In the genomic region with DNA sequence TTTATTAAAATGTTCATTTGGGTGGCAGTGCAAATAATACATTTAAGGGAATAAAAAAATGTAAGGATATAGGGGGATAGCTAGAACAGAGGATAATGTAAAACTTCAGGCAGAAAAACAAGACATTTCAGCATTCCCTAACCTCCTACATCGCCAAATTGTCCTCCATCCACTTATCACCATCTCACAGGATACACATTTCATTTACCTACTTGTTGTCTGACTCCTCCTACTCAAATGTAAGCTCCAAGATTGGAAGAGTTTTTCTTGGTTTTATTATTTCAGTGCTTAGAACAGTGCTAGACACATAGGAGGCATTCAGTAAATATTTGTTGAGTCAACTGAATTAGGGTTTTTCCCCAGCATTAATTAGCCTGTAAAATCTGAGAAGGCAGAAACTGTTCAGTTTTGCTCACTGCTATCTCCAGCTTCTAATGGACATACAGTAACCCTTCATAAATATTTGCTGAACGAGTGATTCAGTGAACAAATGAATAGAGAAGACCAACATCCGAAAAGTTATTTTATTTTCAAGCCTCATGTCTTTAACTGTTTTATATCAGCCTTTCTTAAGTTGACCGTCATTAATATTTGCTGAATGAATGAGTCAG, we compare ENCODE assay signal across 9 cellular contexts. TPM values are rescaled to one million over a fixed set of nuclear protein-coding genes. Genes with fewer than 3 reads are reported as not detected.
DNase-seq lines count a peak whose midpoint lies in the region; ATAC-seq and TF ChIP-seq lines count a peak whose summit lies in the region.
"Had no signal": no experiment of that assay in that cellular context is flagged by ENCODE, and none has a peak within 500 bp of the region (broad histone marks: within the 10 kb centered on the region; RNA-seq: fewer than 3 reads in every experiment).

No MANE protein-coding gene starts in this region.

- H3K36me3 ChIP-seq in OCI-LY1 (ENCODE audit: insufficient read depth, low read length): peaks cover 19% of the 10 kb centered on the region
- H3K36me3 ChIP-seq in spleen: peaks cover 0 to 17% (median 5%) of the 10 kb centered on the region in 6 donors

- TF ChIP-seq POLR2A in spleen (IDR thresholded peaks at IDR 0.05): no peak

- peak; percentile 16 for DNase-seq in NCI-H345 treated with DMSO at 0.1 percent for 48 hours (lab: John Stamatoyannopoulos, UW; ENCODE audit: unreplicated experiment)
- no peak for DNase-seq in NCI-H345 (lab: John Stamatoyannopoulos, UW)
- DNase-seq in foreskin keratinocyte: peak; percentile 40 to 45
- DNase-seq in spleen: no peak
- DNase-seq in type B pancreatic cell (ENCODE audit: extremely low spot score, unreplicated experiment): no peak

- TF ChIP-seq CTCF in OCI-LY1 (IDR thresholded peaks at IDR 0.05; ENCODE audit: low read length) (no peak), foreskin keratinocyte (conservative IDR thresholded peaks at IDR 0.05) (no peak), spleen (IDR thresholded peaks at IDR 0.05 in 8 of 11, conservative IDR thresholded peaks at IDR 0.05 in 3 of 11) (no peak), type B pancreatic cell (conservative IDR thresholded peaks at IDR 0.05) (no peak)

- H3K4me3 Mint-ChIP-seq in type B pancreatic cell: no peak overlapping the region
- H3K4me3 Mint-ChIP-seq: activated naive CD8-positive, alpha-beta T cell had no signal

- no peaks in the 10 kb centered on the region for H3K4me1 Mint-ChIP-seq in type B pancreatic cell (ENCODE audit: unreplicated experiment)

- H3K4me3 ChIP-seq in OCI-LY1 (ENCODE audit: low read depth, low read length, poor library complexity, severe bottlenecking) (peak overlapping the region; percentile 85), spleen (peak overlapping the region; percentile 40 to 83 (median 66))

- peaks cover 7% of the 10 kb centered on the region; the same call in 1 of the 2 replicates for H3K79me2 ChIP-seq in OCI-LY1 (ENCODE audit: insufficient read depth, low read length)

- peak overlapping the region; percentile 94 for H3K4me2 ChIP-seq in OCI-LY1 (ENCODE audit: low read length)

- no peaks in the 10 kb centered on the region for H4K20me1 ChIP-seq in OCI-LY1 (ENCODE audit: insufficient read depth, low read length)

- H3K9me2 ChIP-seq in OCI-LY1 (ENCODE audit: low read depth, low read length): no peaks in the 10 kb centered on the region

- H3K9me3 ChIP-seq in OCI-LY1 (ENCODE audit: low read length) (no peaks in the 10 kb centered on the region), spleen (no peaks in the 10 kb centered on the region)

- no peaks in the 10 kb centered on the region for H3F3A ChIP-seq in OCI-LY1 (ENCODE audit: insufficient read depth, low read length)

- peak overlapping the region; percentile 78 for H3K9ac ChIP-seq in OCI-LY1 (ENCODE audit: low read length)

- peak; percentile 37 for ATAC-seq in foreskin keratinocyte
- no peak for ATAC-seq in GM18511 (IDR thresholded peaks at IDR 0.05; ENCODE audit: unreplicated experiment)
- ATAC-seq in HG03280 (IDR thresholded peaks at IDR 0.05; ENCODE audit: unreplicated experiment): no peak

- no peak overlapping the region for H2AFZ ChIP-seq in OCI-LY1 (ENCODE audit: low read length)

- H3K27ac Mint-ChIP-seq in type B pancreatic cell: no peak overlapping the region
- H3K27ac Mint-ChIP-seq: activated naive CD8-positive, alpha-beta T cell had no signal

- intact Hi-C loops in spleen (cut with DNase I; ENCODE audit: low total_unique reads): loop anchor here (5.0 kb wide), 1 partner anchor 175 kb away; the partner anchor contains the start of gene SCN1A

- peaks cover 21% of the 10 kb centered on the region for H3K4me1 ChIP-seq in OCI-LY1 (ENCODE audit: insufficient read depth, low read length, severe bottlenecking)
- H3K4me1 ChIP-seq in foreskin keratinocyte: peaks cover 26% of the 10 kb centered on the region
- H3K4me1 ChIP-seq in spleen: peaks cover 13 to 52% (median 40%) of the 10 kb centered on the region in 6 donors

- no peaks in the 10 kb centered on the region for H3K27me3 Mint-ChIP-seq in type B pancreatic cell
- H3K27me3 Mint-ChIP-seq: activated naive CD8-positive, alpha-beta T cell had no signal

- H3K27me3 ChIP-seq in OCI-LY1 (ENCODE audit: insufficient read depth, low read length) (no peaks in the 10 kb centered on the region), foreskin keratinocyte (no peaks in the 10 kb centered on the region), spleen (replicated peaks in 1 of 7) (no peaks in the 10 kb centered on the region)

- 13 to 18% (median 15%) methylated on average over 4 of the region's 4 CpGs for WGBS in spleen, 5 donors

- H3K9me3 Mint-ChIP-seq in type B pancreatic cell: no peaks in the 10 kb centered on the region

- H3K27ac ChIP-seq in OCI-LY1 (ENCODE audit: low read depth, low read length, poor library complexity, severe bottlenecking) (peak overlapping the region; percentile 4), foreskin keratinocyte (peak overlapping the region; percentile 63), spleen (peak overlapping the region in 6 of 8 donors; percentile 81 to 90 (median 87))

- H3K36me3 Mint-ChIP-seq in type B pancreatic cell: no peaks in the 10 kb centered on the region
- H3K36me3 Mint-ChIP-seq: activated naive CD8-positive, alpha-beta T cell had no signal

RNA-seq across cellular contexts. Expression of gene TTC21B, which starts 0.9 kb away (rescaled TPM):
- total RNA-seq in foreskin keratinocyte: 9.8 and 12.0 TPM in 2 replicates
- 2.7 and 3.3 TPM in 2 replicates for polyA plus RNA-seq in foreskin keratinocyte
- 10 to 100 TPM; 20.2 to 42.2 (median 29.6) TPM for total RNA-seq in spleen
- polyA plus RNA-seq in spleen: 1 to 10 TPM; 4.3 to 7.1 (median 5.5) TPM
- 12.0 and 25.8 TPM in 2 replicates for total RNA-seq in type B pancreatic cell (ENCODE audit: low replicate concordance)

Comparison
In these comparisons a context has a peak if more than half of its experiments do, and no peak if none do; other contexts are left out.
1. DNase-seq: peak in NCI-H345 treated with DMSO at 0.1 percent for 48 hours (single experiment) and foreskin keratinocyte (2 of 2); none in NCI-H345 (single experiment), spleen (single experiment) and type B pancreatic cell (single experiment).
2. H3K27ac ChIP-seq: peak in every context shown above with its lines; median percentile 87 in spleen; 63 in foreskin keratinocyte; 4 in OCI-LY1.